2 cellular contexts compared by ENCODE assay signal in genomic region chr2:61949458-61950107, GRCh38.
TF ChIP-seq lines count a peak whose summit lies in the region.

No MANE protein-coding gene starts in this region.

TF ChIP-seq in IMR-90, 13 proteins besides CTCF, POLR2A, EP300 and RAD21:
- TF ChIP-seq MAFK (IDR thresholded peaks at IDR 0.05; ENCODE audit: low read depth, low read length): no peak
- TF ChIP-seq CHD1 (IDR thresholded peaks at IDR 0.05; ENCODE audit: low read depth, low read length): no peak
- TF ChIP-seq MAZ (IDR thresholded peaks at IDR 0.05; ENCODE audit: borderline replicate concordance, low read depth, low read length): no peak
- TF ChIP-seq FOS (IDR thresholded peaks at IDR 0.05; ENCODE audit: low read depth, low read length): no peak

TF ChIP-seq in HepG2, 621 proteins besides CTCF, POLR2A, EP300 and RAD21:
- TF ChIP-seq DBP (CRISPR knock-in tag; IDR thresholded peaks at IDR 0.05; ENCODE audit: not compliant biosample characterization) (no peak), ATF2 (CRISPR knock-in tag; IDR thresholded peaks at IDR 0.05) (no peak), CREM (IDR thresholded peaks at IDR 0.05) (no peak), CREM (CRISPR knock-in tag; IDR thresholded peaks at IDR 0.05) (no peak), FOXO4 (CRISPR knock-in tag; conservative IDR thresholded peaks at IDR 0.05) (no peak), ZNF33A (CRISPR knock-in tag; IDR thresholded peaks at IDR 0.05; ENCODE audit: borderline replicate concordance) (no peak), ZXDC (CRISPR knock-in tag; IDR thresholded peaks at IDR 0.05) (no peak), CBX1 (IDR thresholded peaks at IDR 0.05; ENCODE audit: low read depth) (no peak), MTF1 (CRISPR knock-in tag; IDR thresholded peaks at IDR 0.05) (no peak), PREB (CRISPR knock-in tag; IDR thresholded peaks at IDR 0.05) (no peak), ZNF704 (CRISPR knock-in tag; IDR thresholded peaks at IDR 0.05; ENCODE audit: borderline replicate concordance) (no peak), ZFYVE20 (CRISPR knock-in tag; IDR thresholded peaks at IDR 0.05; ENCODE audit: borderline replicate concordance, low read depth) (no peak), NFIC (IDR thresholded peaks at IDR 0.05; ENCODE audit: low read length) (no peak), BCL3 (CRISPR knock-in tag; IDR thresholded peaks at IDR 0.05) (no peak), ZNF589 (CRISPR knock-in tag; conservative IDR thresholded peaks at IDR 0.05) (no peak), ETS1 (CRISPR knock-in tag; IDR thresholded peaks at IDR 0.05) (no peak)
